ENCODE assay signal across 34 cellular contexts in genomic region chr6:35040398-35040797, GRCh38.
DNase-seq lines count a peak whose midpoint lies in the region; ATAC-seq, FAIRE-seq and TF ChIP-seq lines count a peak whose summit lies in the region.
"Had no signal": no experiment of that assay in that cellular context is flagged by ENCODE, and none has a peak within 500 bp of the region (broad histone marks: within the 10 kb centered on the region; RNA-seq: fewer than 3 reads in every experiment).

No MANE protein-coding gene starts in this region.

- no peak overlapping the region for H3K4me3 Mint-ChIP-seq in stimulated activated effector memory CD8-positive, alpha-beta T cell treated with anti-CD3 and anti-CD28 coated beads, Interleukin-12 subunit alpha, Interleukin-12 subunit beta, amount 100 ng/mL, for 72 hours
- H3K4me3 Mint-ChIP-seq: activated naive CD4-positive, alpha-beta T cell treated with anti-CD3 and anti-CD28 coated beads, Interleukin-2, amount 50 U/mL, for 24 hours; CD14-positive monocyte; neural progenitor cell had no signal

- H3K36me3 ChIP-seq in left ventricle myocardium inferior (peaks cover 16% of the 10 kb centered on the region), muscle layer of colon (ENCODE audit: insufficient read depth, low read length) (peaks cover 13% of the 10 kb centered on the region)
- H3K36me3 ChIP-seq: brain microvascular endothelial cell, neural progenitor cell had no signal

- no peak for TF ChIP-seq CTCF in left ventricle myocardium inferior (IDR thresholded peaks at IDR 0.05; ENCODE audit: borderline replicate concordance)

- TF ChIP-seq POLR2A in GM12892 (IDR thresholded peaks at IDR 0.05; ENCODE audit: low read depth, low read length) = no peak

- H3K9me3 ChIP-seq in left ventricle myocardium inferior (replicated peaks) (no peaks in the 10 kb centered on the region), muscle layer of colon (ENCODE audit: low read length) (no peaks in the 10 kb centered on the region)
- H3K9me3 ChIP-seq: Caco-2, SJCRH30, stomach had no signal

- intact Hi-C loops in left ventricle myocardium inferior (cut with micrococcal nuclease) (no loop called here), left ventricle myocardium superior (cut with micrococcal nuclease) (no loop called here), posterior vena cava (cut with DNase I) (no loop called here)

- peak overlapping the region; percentile 10 for H3K27ac Mint-ChIP-seq in stimulated activated effector memory CD8-positive, alpha-beta T cell treated with anti-CD3 and anti-CD28 coated beads, Interleukin-12 subunit alpha, Interleukin-12 subunit beta, amount 100 ng/mL, for 72 hours
- H3K27ac Mint-ChIP-seq: activated naive CD4-positive, alpha-beta T cell treated with anti-CD3 and anti-CD28 coated beads, Interleukin-2, amount 50 U/mL, for 24 hours; activated T-helper 2 cell treated with anti-CD3 and anti-CD28 coated beads, Interferon-gamma antibody, Interleukin-2, Interleukin-4, amounts not matched to agents 10 μg/mL and 5 μg/mL and 100 μg/mL, durations not matched to agents 14 hours and 24 hours and 36 hours; neural progenitor cell had no signal

- no peaks in the 10 kb centered on the region for H3K9me3 Mint-ChIP-seq in stimulated activated effector memory CD8-positive, alpha-beta T cell treated with anti-CD3 and anti-CD28 coated beads, Interleukin-12 subunit alpha, Interleukin-12 subunit beta, amount 100 ng/mL, for 72 hours
- H3K9me3 Mint-ChIP-seq: activated naive CD4-positive, alpha-beta T cell treated with anti-CD3 and anti-CD28 coated beads, Interleukin-2, amount 50 U/mL, for 24 hours; activated T-helper 2 cell treated with anti-CD3 and anti-CD28 coated beads, Interferon-gamma antibody, Interleukin-2, Interleukin-4, amounts not matched to agents 10 μg/mL and 5 μg/mL and 100 μg/mL, durations not matched to agents 14 hours and 24 hours and 36 hours; CD14-positive monocyte; neural progenitor cell had no signal

- no peaks in the 10 kb centered on the region for H3K36me3 Mint-ChIP-seq in stimulated activated effector memory CD8-positive, alpha-beta T cell treated with anti-CD3 and anti-CD28 coated beads, Interleukin-12 subunit alpha, Interleukin-12 subunit beta, amount 100 ng/mL, for 72 hours

- no peaks in the 10 kb centered on the region for H3K27me3 ChIP-seq in left ventricle myocardium inferior (ENCODE audit: low read depth)
- no peaks in the 10 kb centered on the region for H3K27me3 ChIP-seq in muscle layer of colon (ENCODE audit: control insufficient read depth in 1 of 2, insufficient read depth in 2 of 2, low read length in 2 of 2)
- H3K27me3 ChIP-seq: brain microvascular endothelial cell, neural progenitor cell, SJCRH30, stomach had no signal

- no peak for ATAC-seq in left ventricle myocardium superior
- ATAC-seq in stimulated activated effector memory CD8-positive, alpha-beta T cell treated with anti-CD3 and anti-CD28 coated beads, Interleukin-12 subunit alpha, Interleukin-12 subunit beta, amount 100 ng/mL, for 72 hours = no peak
- ATAC-seq: right cardiac atrium had no signal

- peak overlapping the region; percentile 92 for H3K27ac ChIP-seq in left ventricle myocardium inferior (replicated peaks)
- H3K27ac ChIP-seq in muscle layer of colon (ENCODE audit: low read depth, low read length) = peak overlapping the region; percentile 46
- H3K27ac ChIP-seq: brain microvascular endothelial cell, coronary artery, epithelial cell of prostate, neural progenitor cell, parathyroid adenoma, VCaP had no signal

- no peak for DNase-seq in left ventricle myocardium inferior
- DNase-seq in left ventricle myocardium superior = no peak
- no peak for DNase-seq in stimulated activated effector memory CD8-positive, alpha-beta T cell treated with anti-CD3 and anti-CD28 coated beads, Interleukin-12 subunit alpha, Interleukin-12 subunit beta, amount 100 ng/mL, for 72 hours (ENCODE audit: low spot score in 2 of 2)
- DNase-seq in GM12892 (ENCODE audit: insufficient read length) = no peak
- no peak for DNase-seq in NOMO-1 (lab: John Stamatoyannopoulos, UW; ENCODE audit: unreplicated experiment in 2 of 2)
- no peak for DNase-seq in DMS153 treated with DMSO at 0.1 percent for 48 hours (lab: John Stamatoyannopoulos, UW; ENCODE audit: unreplicated experiment)
- no peak for DNase-seq in posterior vena cava (ENCODE audit: low spot score)
- DNase-seq: activated CD4-positive, alpha-beta T cell treated with anti-CD3 and anti-CD28 coated beads for 4 hours; activated T-cell treated with anti-CD3 and anti-CD28 coated beads for 4 hours; amygdala; brain microvascular endothelial cell; Caco-2; effector memory CD4-positive, alpha-beta T cell; NCI-H1092; NCI-H1694 treated with DMSO at 0.1 percent for 48 hours; NCI-H446 treated with DMSO at 0.1 percent for 48 hours; right cardiac atrium; stimulated activated CD4-positive, alpha-beta T cell treated with anti-CD3 and anti-CD28 coated beads, Interleukin-12 subunit alpha, Interleukin-12 subunit beta, amount 100 ng/mL, for 4 hours; stimulated activated CD4-positive, alpha-beta T cell treated with anti-CD3 and anti-CD28 coated beads, Interleukin-2, amount 100 ng/mL, for 48 hours; stomach; SW 1271; T-helper 9 cell had no signal

- H3K4me3 ChIP-seq in left ventricle myocardium inferior = no peak overlapping the region
- H3K4me3 ChIP-seq in muscle layer of colon (ENCODE audit: low read depth in 1 of 2, low read length in 2 of 2) = peak overlapping the region in 1 of 2 donors; percentile 8
- H3K4me3 ChIP-seq: coronary artery, lung, neural progenitor cell, SJCRH30, stomach had no signal

- no peak overlapping the region for H3K9ac ChIP-seq in muscle layer of colon (ENCODE audit: low read length)
- H3K9ac ChIP-seq: neural progenitor cell, parathyroid adenoma had no signal

- H3K4me1 Mint-ChIP-seq in stimulated activated effector memory CD8-positive, alpha-beta T cell treated with anti-CD3 and anti-CD28 coated beads, Interleukin-12 subunit alpha, Interleukin-12 subunit beta, amount 100 ng/mL, for 72 hours = no peaks in the 10 kb centered on the region
- H3K4me1 Mint-ChIP-seq: activated naive CD4-positive, alpha-beta T cell treated with anti-CD3 and anti-CD28 coated beads, Interleukin-2, amount 50 U/mL, for 24 hours had no signal

- H3K4me1 ChIP-seq in left ventricle myocardium inferior = peaks cover 94% of the 10 kb centered on the region
- peaks cover 86% of the 10 kb centered on the region for H3K4me1 ChIP-seq in muscle layer of colon (ENCODE audit: insufficient read depth, low read length)
- H3K4me1 ChIP-seq: Caco-2, parathyroid adenoma had no signal

- FAIRE-seq in GM12892 (lab: Jason Lieb, UNC) = no peak
- FAIRE-seq: A204.1 had no signal
